Comparison of ENCODE assay signal across 1 cellular context in the genomic region with DNA sequence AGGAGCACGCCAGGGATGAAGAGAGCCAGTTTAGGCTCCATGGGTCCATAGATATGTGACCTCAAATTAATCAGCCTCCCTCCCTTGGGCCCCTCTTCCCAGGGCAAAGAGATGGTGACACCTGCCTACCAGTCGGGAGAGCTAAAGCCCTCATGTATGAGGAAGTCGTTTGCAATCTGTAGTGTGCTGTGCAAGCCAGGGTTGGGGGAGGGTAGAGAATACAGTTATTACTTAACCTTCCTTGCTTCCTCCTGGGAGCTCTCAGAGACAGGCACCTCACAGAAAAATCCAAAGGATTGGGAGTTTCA.
TF ChIP-seq lines count a peak whose summit lies in the region.

No MANE protein-coding gene starts in this region.

TF ChIP-seq in GM12878, 131 proteins besides CTCF, POLR2A, EP300 and RAD21:
- TF ChIP-seq SPI1 (IDR thresholded peaks at IDR 0.05; ENCODE audit: borderline replicate concordance, insufficient read depth, low read depth, low read length), result peak; percentile 47; the same call in 1 of the 2 replicates
- no peak for TF ChIP-seq LARP7 (IDR thresholded peaks at IDR 0.05)
